1 cellular context compared by ENCODE assay signal in the genomic region with DNA sequence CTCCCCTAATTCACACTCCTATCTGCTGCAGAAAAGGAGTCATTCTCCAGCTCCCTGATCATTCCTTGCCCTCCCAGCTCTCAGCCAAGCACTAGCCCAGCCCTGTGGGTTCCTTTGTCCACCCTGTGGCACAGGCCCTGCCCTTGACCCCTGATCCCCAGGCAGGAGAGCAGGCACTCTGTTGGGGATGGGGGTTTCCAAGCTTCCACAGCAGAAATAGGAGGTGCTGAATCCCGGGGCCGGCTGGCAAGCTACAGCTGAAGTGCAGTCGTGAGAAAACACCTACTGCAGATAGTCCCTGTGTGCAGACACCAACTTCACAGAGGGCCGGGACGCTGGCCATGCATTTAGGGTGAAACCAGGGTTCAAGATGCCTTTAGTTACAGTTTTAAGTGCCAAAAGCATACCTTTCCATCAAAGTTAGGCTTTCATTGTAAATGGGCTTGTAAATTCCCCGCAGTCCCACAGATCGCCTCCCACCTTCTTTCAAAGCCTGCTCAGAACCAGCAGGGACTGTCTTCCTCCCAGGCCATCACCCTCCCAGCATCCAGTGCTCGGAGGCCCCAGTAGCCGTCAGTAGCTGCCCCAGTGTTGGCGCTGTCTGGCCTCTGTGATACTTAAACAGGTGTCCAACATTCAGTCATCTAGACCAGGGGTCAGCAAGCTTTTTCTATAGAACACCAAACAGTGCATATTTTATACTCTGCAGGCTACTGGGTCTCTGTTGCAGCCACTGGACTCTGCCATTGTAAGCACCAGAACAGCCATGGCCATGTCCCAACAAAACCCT.
TF ChIP-seq lines count a peak whose summit lies in the region.

No MANE protein-coding gene starts in this region.

TF ChIP-seq in GM23338, 12 proteins besides CTCF, POLR2A, EP300 and RAD21:
- TF ChIP-seq STAT1 (IDR thresholded peaks at IDR 0.05; ENCODE audit: unreplicated experiment) (no peak), CREB1 (CRISPR knock-in tag; IDR thresholded peaks at IDR 0.05; ENCODE audit: low read depth) (no peak), EZH2phosphoT487 (IDR thresholded peaks at IDR 0.05; ENCODE audit: unreplicated experiment) (no peak), ZNF331 (CRISPR knock-in tag; IDR thresholded peaks at IDR 0.05; ENCODE audit: low read depth) (no peak), ZNF462 (CRISPR knock-in tag; IDR thresholded peaks at IDR 0.05) (no peak), POLR2AphosphoS5 (IDR thresholded peaks at IDR 0.05; ENCODE audit: low read depth) (no peak), JUNB (IDR thresholded peaks at IDR 0.05; ENCODE audit: unreplicated experiment) (no peak), REST (IDR thresholded peaks at IDR 0.05; ENCODE audit: unreplicated experiment) (no peak), ZNF114 (CRISPR knock-in tag; IDR thresholded peaks at IDR 0.05) (no peak), NANOG (IDR thresholded peaks at IDR 0.05; ENCODE audit: borderline replicate concordance) (no peak), EZH2 (IDR thresholded peaks at IDR 0.05; ENCODE audit: low read depth, unreplicated experiment) (no peak)
- TF ChIP-seq, protein P1, sequence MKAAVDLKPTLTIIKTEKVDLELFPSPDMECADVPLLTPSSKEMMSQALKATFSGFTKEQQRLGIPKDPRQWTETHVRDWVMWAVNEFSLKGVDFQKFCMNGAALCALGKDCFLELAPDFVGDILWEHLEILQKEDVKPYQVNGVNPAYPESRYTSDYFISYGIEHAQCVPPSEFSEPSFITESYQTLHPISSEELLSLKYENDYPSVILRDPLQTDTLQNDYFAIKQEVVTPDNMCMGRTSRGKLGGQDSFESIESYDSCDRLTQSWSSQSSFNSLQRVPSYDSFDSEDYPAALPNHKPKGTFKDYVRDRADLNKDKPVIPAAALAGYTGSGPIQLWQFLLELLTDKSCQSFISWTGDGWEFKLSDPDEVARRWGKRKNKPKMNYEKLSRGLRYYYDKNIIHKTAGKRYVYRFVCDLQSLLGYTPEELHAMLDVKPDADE (IDR thresholded peaks at IDR 0.05): no peak
